ENCODE assay signal across 17 cellular contexts in genomic region chr20:46772901-46773300, GRCh38.
DNase-seq lines count a peak whose midpoint lies in the region; ATAC-seq, FAIRE-seq and TF ChIP-seq lines count a peak whose summit lies in the region.
"Had no signal": no experiment of that assay in that cellular context is flagged by ENCODE, and none has a peak within 500 bp of the region (broad histone marks: within the 10 kb centered on the region; RNA-seq: fewer than 3 reads in every experiment).

No MANE protein-coding gene starts in this region.

- FAIRE-seq in A549 (lab: Jason Lieb, UNC): no peak
- FAIRE-seq: H54 had no signal

- no peak for TF ChIP-seq POLR2A in A549 (IDR thresholded peaks at IDR 0.05; ENCODE audit: low read length)
- no peak for TF ChIP-seq POLR2A in esophagus muscularis mucosa (IDR thresholded peaks at IDR 0.05; ENCODE audit: low read depth)

- no peaks in the 10 kb centered on the region for H3K9me3 ChIP-seq in A549
- H3K9me3 ChIP-seq in liver (ENCODE audit: control insufficient read depth in 4 of 4, low read length in 3 of 4): no peaks in the 10 kb centered on the region
- H3K9me3 ChIP-seq in esophagus muscularis mucosa: no peaks in the 10 kb centered on the region
- H3K9me3 ChIP-seq: spleen, transverse colon had no signal

- H3K9ac ChIP-seq in liver (ENCODE audit: low read depth in 1 of 2, low read length in 2 of 2): no peak overlapping the region

- DNase-seq in A549 (ENCODE audit: low read depth in 1 of 2, low spot score in 1 of 2) (peak in 1 of 2 experiments; percentile 20), LNCaP clone FGC (ENCODE audit: low read depth) (no peak), cardiac fibroblast (ENCODE audit: low read depth in 2 of 2) (no peak), esophagus muscularis mucosa (ENCODE audit: extremely low spot score) (no peak), NCI-H2196 (lab: John Stamatoyannopoulos, UW; ENCODE audit: unreplicated experiment) (no peak)
- no peak for DNase-seq in activated CD4-positive, alpha-beta T cell treated with anti-CD3 and anti-CD28 coated beads for 48 hours
- DNase-seq: activated CD8-positive, alpha-beta T cell treated with anti-CD3 and anti-CD28 coated beads, Interleukin-2, amount 10 ng/mL, durations not matched to agents 7 days and 5 days; caudate nucleus; effector CD8-positive, alpha-beta T cell; left ventricle myocardium superior; NCI-H2081 treated with DMSO at 0.1 percent for 48 hours; spleen; stimulated activated naive CD4-positive, alpha-beta T cell; transverse colon had no signal

- CTCF ChIA-PET in A549 (lab: Yijun Ruan, JAX): interaction anchor here (0.6 to 2.3 kb wide), 3 partner anchors 20 to 112 kb away, joined by 3 to 12 read pairs (median 3); no protein-coding TSS in a partner anchor

- peak; percentile 47 to 60; a peak in 4 of 5 replicates for TF ChIP-seq RAD21 in A549 (conservative IDR thresholded peaks at IDR 0.05 in 1 of 2, IDR thresholded peaks at IDR 0.05 in 1 of 2)
- TF ChIP-seq RAD21 in liver (IDR thresholded peaks at IDR 0.05): peak; percentile 47 to 57

- POLR2A ChIA-PET in A549 (lab: Yijun Ruan, JAX): no interaction called here

- ATAC-seq in A549 (peak in 1 of 2 experiments; percentile 61; a peak in 3 of 6 replicates), GM21367 (IDR thresholded peaks at IDR 0.05; ENCODE audit: unreplicated experiment) (no peak)
- ATAC-seq: activated CD8-positive, alpha-beta T cell treated with anti-CD3 and anti-CD28 coated beads, Interleukin-2, amount 10 ng/mL, durations not matched to agents 7 days and 5 days; left ventricle myocardium superior had no signal

- H3K4me2 ChIP-seq in A549: no peak overlapping the region

- H3K27ac ChIP-seq in A549 (no peak overlapping the region), liver (ENCODE audit: low read depth in 1 of 2, low read length in 2 of 2) (no peak overlapping the region), esophagus muscularis mucosa (replicated peaks in 1 of 4) (no peak overlapping the region)
- H3K27ac ChIP-seq: spleen, transverse colon had no signal

- H3K4me3 ChIP-seq in A549 (no peak overlapping the region), LNCaP clone FGC (ENCODE audit: low read depth, low read length) (no peak overlapping the region), cardiac fibroblast (replicated peaks in 1 of 2; ENCODE audit: low read depth in 2 of 2, low read length in 2 of 2) (no peak overlapping the region), liver (ENCODE audit: low read depth in 1 of 3, low read length in 3 of 3) (no peak overlapping the region), esophagus muscularis mucosa (no peak overlapping the region)
- H3K4me3 ChIP-seq: spleen, transverse colon had no signal

- 75% methylated on average over 10 of the region's 10 CpGs for WGBS in A549 (ENCODE audit: missing lambda C conversion rate)
- 62% methylated on average over 10 of the region's 10 CpGs for WGBS in liver
- WGBS in esophagus muscularis mucosa: 70% methylated on average over 10 of the region's 10 CpGs

- H3K4me1 ChIP-seq in A549: peaks cover 9% of the 10 kb centered on the region; the same call in 1 of the 3 replicates
- H3K4me1 ChIP-seq in liver (ENCODE audit: control insufficient read depth in 4 of 4, insufficient read depth in 4 of 4, low read length in 3 of 4): no peaks in the 10 kb centered on the region
- no peaks in the 10 kb centered on the region for H3K4me1 ChIP-seq in esophagus muscularis mucosa
- H3K4me1 ChIP-seq: spleen, transverse colon had no signal

- intact Hi-C loops in esophagus muscularis mucosa (cut with DNase I): no loop called here

- H3K36me3 ChIP-seq in liver (ENCODE audit: control insufficient read depth in 4 of 4, insufficient read depth in 3 of 4, low read depth in 1 of 4, low read length in 3 of 4): no peaks in the 10 kb centered on the region
- no peaks in the 10 kb centered on the region for H3K36me3 ChIP-seq in esophagus muscularis mucosa
- H3K36me3 ChIP-seq: spleen, transverse colon had no signal

- TF ChIP-seq CTCF in A549 (IDR thresholded peaks at IDR 0.05) (peak; percentile 36; the same call in 1 of the 3 replicates), LNCaP clone FGC (IDR thresholded peaks at IDR 0.05; ENCODE audit: control insufficient read depth, extremely low read depth, insufficient read depth) (0 out of 2 replicates have a peak, but pooled peaks have one; percentile 15), cardiac fibroblast (IDR thresholded peaks at IDR 0.05; ENCODE audit: low read depth, low read length) (peak; percentile 16), liver (IDR thresholded peaks at IDR 0.05; ENCODE audit: low read depth, low read length, missing input control) (peak; percentile 5), esophagus muscularis mucosa (IDR thresholded peaks at IDR 0.05) (no peak)

- H3K27me3 ChIP-seq in liver (ENCODE audit: control insufficient read depth in 4 of 4, insufficient read depth in 4 of 4, low read length in 3 of 4) (no peaks in the 10 kb centered on the region), esophagus muscularis mucosa (peaks cover 0 to 30% (median 0%) of the 10 kb centered on the region in 4 donors)
- H3K27me3 ChIP-seq: transverse colon had no signal

- TF ChIP-seq EP300 in A549 (IDR thresholded peaks at IDR 0.05) (no peak), esophagus muscularis mucosa (IDR thresholded peaks at IDR 0.05) (no peak)

TF ChIP-seq in A549, 52 proteins besides CTCF, POLR2A, EP300 and RAD21:
- no peak for TF ChIP-seq CBX2 (IDR thresholded peaks at IDR 0.05; ENCODE audit: borderline replicate concordance, low read depth)
- peak; percentile 45; the same call in 1 of the 3 replicates for TF ChIP-seq SMC3 (IDR thresholded peaks at IDR 0.05)

TF ChIP-seq in liver, 16 proteins besides CTCF, POLR2A, EP300 and RAD21:
- TF ChIP-seq EGR1 (IDR thresholded peaks at IDR 0.05; ENCODE audit: low read depth in 2 of 2) (no peak), SP1 (IDR thresholded peaks at IDR 0.05) (no peak), ATF3 (IDR thresholded peaks at IDR 0.05) (no peak), YY1 (IDR thresholded peaks at IDR 0.05) (no peak), FOXA1 (IDR thresholded peaks at IDR 0.05) (no peak), REST (IDR thresholded peaks at IDR 0.05) (no peak), FOXA2 (IDR thresholded peaks at IDR 0.05) (no peak), RXRA (IDR thresholded peaks at IDR 0.05) (no peak), NR2F2 (IDR thresholded peaks at IDR 0.05) (no peak), JUND (IDR thresholded peaks at IDR 0.05) (no peak), HNF4G (IDR thresholded peaks at IDR 0.05) (no peak), GABPA (IDR thresholded peaks at IDR 0.05 in 1 of 2, conservative IDR thresholded peaks at IDR 0.05 in 1 of 2) (no peak), HNF4A (conservative IDR thresholded peaks at IDR 0.05) (no peak), TAF1 (conservative IDR thresholded peaks at IDR 0.05) (no peak), ZBTB33 (IDR thresholded peaks at IDR 0.05) (no peak), MAX (IDR thresholded peaks at IDR 0.05) (no peak)

Comparison
In these comparisons a context has a peak if more than half of its experiments do, and no peak if none do; other contexts are left out.
1. CTCF ChIP-seq: peak in A549 (single experiment), LNCaP clone FGC (single experiment), cardiac fibroblast (single experiment) and liver (single experiment); none in esophagus muscularis mucosa (0 of 3).